In the genomic region with DNA sequence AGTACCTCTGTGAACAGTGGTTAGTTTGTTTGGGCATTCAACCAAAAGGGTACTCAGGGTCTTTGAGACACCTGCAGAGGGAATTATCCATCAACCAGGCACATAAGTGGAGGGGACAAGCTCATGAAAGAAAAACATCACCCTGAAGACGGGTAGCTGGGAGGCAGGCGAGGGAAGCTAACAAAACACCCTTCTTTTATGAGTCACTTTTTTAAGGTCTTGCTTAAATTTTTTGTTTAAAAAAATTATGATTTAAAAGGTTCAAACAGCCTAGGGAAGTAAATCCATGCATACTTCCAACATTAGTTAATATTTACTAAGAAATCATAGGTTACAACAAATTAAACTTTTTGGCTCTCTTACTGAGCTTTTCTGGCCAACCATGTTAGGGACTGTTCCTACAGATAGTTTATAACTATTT, we compare ENCODE assay signal across 19 cellular contexts.
DNase-seq lines count a peak whose midpoint lies in the region; ATAC-seq and TF ChIP-seq lines count a peak whose summit lies in the region.
"Had no signal": no experiment of that assay in that cellular context is flagged by ENCODE, and none has a peak within 500 bp of the region (broad histone marks: within the 10 kb centered on the region; RNA-seq: fewer than 3 reads in every experiment).

No MANE protein-coding gene starts in this region.

- peaks cover 5 to 30% of the 10 kb centered on the region in 2 experiments; a peak in 2 of 4 replicates for H3K4me1 ChIP-seq in SK-N-SH (ENCODE audit: control insufficient read depth in 1 of 2, insufficient read depth in 2 of 2, low read depth in 1 of 2, low read length in 1 of 2)
- peaks cover 0 to 44% (median 20%) of the 10 kb centered on the region in 4 donors for H3K4me1 ChIP-seq in tibial artery

- 74% methylated on average over 2 of the region's 2 CpGs for WGBS in SK-N-SH (ENCODE audit: low lambda C conversion rate)

- H3K36me3 ChIP-seq in SK-N-SH (replicated peaks in 1 of 2; ENCODE audit: control insufficient read depth in 1 of 2, insufficient read depth in 2 of 2, low read length in 1 of 2) (no peaks in the 10 kb centered on the region), tibial artery (no peaks in the 10 kb centered on the region)
- H3K36me3 ChIP-seq: BLaER1 treated with 17β-estradiol and CSF1 and Interleukin-3, amounts not matched to agents 10 nM and 100 nM; pancreas had no signal

- peak overlapping the region; percentile 70 for H3K9ac ChIP-seq in SK-N-SH
- H3K9ac ChIP-seq: BLaER1 treated with 17β-estradiol and CSF1 and Interleukin-3, amounts not matched to agents 10 nM and 100 nM had no signal

- H3K9me2 ChIP-seq in SK-N-SH, result no peaks in the 10 kb centered on the region

- DNase-seq in NCI-H2081 (lab: John Stamatoyannopoulos, UW) (peak; percentile 16 to 62), NCI-H2081 treated with DMSO at 0.1 percent for 48 hours (lab: John Stamatoyannopoulos, UW) (no peak), SK-N-SH (no peak), iris pigment epithelial cell (ENCODE audit: low read depth) (peak; percentile 23), tibial artery (no peak), head of caudate nucleus (no peak)
- DNase-seq: 8988T; activated CD8-positive, alpha-beta memory T cell treated with anti-CD3 and anti-CD28 coated beads, Interleukin-2, amount 10 ng/mL, durations not matched to agents 7 days and 5 days; amniotic stem cell; DMS 273 treated with DMSO at 0.1 percent for 48 hours; KG1; left ventricle myocardium superior; NCI-H226; pancreas; small intestine; trophoblast cell had no signal

- H3K4me2 ChIP-seq in SK-N-SH, result 0 out of 2 replicates have a peak overlapping the region, but pooled peaks have one; percentile 0
- H3K4me2 ChIP-seq: BLaER1 treated with 17β-estradiol and CSF1 and Interleukin-3, amounts not matched to agents 10 nM and 100 nM had no signal

- H3K27me3 ChIP-seq in SK-N-SH (ENCODE audit: insufficient read depth) (no peaks in the 10 kb centered on the region), tibial artery (no peaks in the 10 kb centered on the region)
- H3K27me3 ChIP-seq: BLaER1 treated with 17β-estradiol and CSF1 and Interleukin-3, amounts not matched to agents 10 nM and 100 nM; pancreas had no signal

- no peaks in the 10 kb centered on the region for H3K79me2 ChIP-seq in SK-N-SH (ENCODE audit: insufficient read depth)

- TF ChIP-seq CTCF in SK-N-SH (IDR thresholded peaks at IDR 0.05) (no peak), tibial artery (IDR thresholded peaks at IDR 0.05) (no peak)

- intact Hi-C loops in tibial artery (cut with DNase I; ENCODE audit: low total_unique reads), result no loop called here
- intact Hi-C loops in head of caudate nucleus (cut with DNase I), result no loop called here

- CTCF ChIA-PET in SK-N-SH (lab: Yijun Ruan, JAX), result interaction anchor here (0.6 kb wide), 1 partner anchor 79 kb away, joined by 5 read pairs; no protein-coding TSS in a partner anchor

- no peak overlapping the region for H3K4me3 ChIP-seq in SK-N-SH (ENCODE audit: low read depth in 2 of 2, low read length in 1 of 2)
- no peak overlapping the region for H3K4me3 ChIP-seq in tibial artery
- H3K4me3 ChIP-seq: BLaER1 treated with 17β-estradiol and CSF1 and Interleukin-3, amounts not matched to agents 10 nM and 100 nM; pancreas had no signal

- ATAC-seq in GM21367 (IDR thresholded peaks at IDR 0.05; ENCODE audit: unreplicated experiment), result no peak
- no peak for ATAC-seq in GM18519 (IDR thresholded peaks at IDR 0.05; ENCODE audit: low FRiP score, unreplicated experiment)
- ATAC-seq: activated CD8-positive, alpha-beta memory T cell treated with anti-CD3 and anti-CD28 coated beads, Interleukin-2, amount 10 ng/mL, durations not matched to agents 7 days and 5 days; left ventricle myocardium superior had no signal

- POLR2A ChIA-PET in SK-N-SH (lab: Yijun Ruan, JAX), result no interaction called here

- peak overlapping the region; percentile 77 to 97; a peak in 3 of 4 replicates for H3K27ac ChIP-seq in SK-N-SH (ENCODE audit: low read depth in 2 of 2, low read length in 1 of 2)
- peak overlapping the region; percentile 34 to 41 for H3K27ac ChIP-seq in tibial artery
- H3K27ac ChIP-seq: BLaER1 treated with 17β-estradiol and CSF1 and Interleukin-3, amounts not matched to agents 10 nM and 100 nM had no signal

- TF ChIP-seq RAD21 in SK-N-SH (IDR thresholded peaks at IDR 0.05; ENCODE audit: low read length), result no peak

- H2AFZ ChIP-seq in SK-N-SH (ENCODE audit: low read depth), result no peak overlapping the region

- H3F3A ChIP-seq in SK-N-SH (replicated peaks; ENCODE audit: insufficient read depth), result peaks cover 43% of the 10 kb centered on the region

- H3K9me3 ChIP-seq in SK-N-SH (no peaks in the 10 kb centered on the region), tibial artery (no peaks in the 10 kb centered on the region)
- H3K9me3 ChIP-seq: BLaER1 treated with 17β-estradiol and CSF1 and Interleukin-3, amounts not matched to agents 10 nM and 100 nM; pancreas had no signal

- TF ChIP-seq EP300 in SK-N-SH (IDR thresholded peaks at IDR 0.05; ENCODE audit: borderline replicate concordance in 1 of 2, low read depth in 1 of 2, low read length in 1 of 2), result no peak

- no peaks in the 10 kb centered on the region for H4K20me1 ChIP-seq in SK-N-SH (ENCODE audit: insufficient read depth)
- H4K20me1 ChIP-seq: BLaER1 treated with 17β-estradiol and CSF1 and Interleukin-3, amounts not matched to agents 10 nM and 100 nM had no signal

TF ChIP-seq in SK-N-SH, 30 proteins besides CTCF, POLR2A, EP300 and RAD21:
- peak; percentile 16; the same call in 1 of the 2 replicates for TF ChIP-seq JUND (IDR thresholded peaks at IDR 0.05)
- TF ChIP-seq, protein P1, sequence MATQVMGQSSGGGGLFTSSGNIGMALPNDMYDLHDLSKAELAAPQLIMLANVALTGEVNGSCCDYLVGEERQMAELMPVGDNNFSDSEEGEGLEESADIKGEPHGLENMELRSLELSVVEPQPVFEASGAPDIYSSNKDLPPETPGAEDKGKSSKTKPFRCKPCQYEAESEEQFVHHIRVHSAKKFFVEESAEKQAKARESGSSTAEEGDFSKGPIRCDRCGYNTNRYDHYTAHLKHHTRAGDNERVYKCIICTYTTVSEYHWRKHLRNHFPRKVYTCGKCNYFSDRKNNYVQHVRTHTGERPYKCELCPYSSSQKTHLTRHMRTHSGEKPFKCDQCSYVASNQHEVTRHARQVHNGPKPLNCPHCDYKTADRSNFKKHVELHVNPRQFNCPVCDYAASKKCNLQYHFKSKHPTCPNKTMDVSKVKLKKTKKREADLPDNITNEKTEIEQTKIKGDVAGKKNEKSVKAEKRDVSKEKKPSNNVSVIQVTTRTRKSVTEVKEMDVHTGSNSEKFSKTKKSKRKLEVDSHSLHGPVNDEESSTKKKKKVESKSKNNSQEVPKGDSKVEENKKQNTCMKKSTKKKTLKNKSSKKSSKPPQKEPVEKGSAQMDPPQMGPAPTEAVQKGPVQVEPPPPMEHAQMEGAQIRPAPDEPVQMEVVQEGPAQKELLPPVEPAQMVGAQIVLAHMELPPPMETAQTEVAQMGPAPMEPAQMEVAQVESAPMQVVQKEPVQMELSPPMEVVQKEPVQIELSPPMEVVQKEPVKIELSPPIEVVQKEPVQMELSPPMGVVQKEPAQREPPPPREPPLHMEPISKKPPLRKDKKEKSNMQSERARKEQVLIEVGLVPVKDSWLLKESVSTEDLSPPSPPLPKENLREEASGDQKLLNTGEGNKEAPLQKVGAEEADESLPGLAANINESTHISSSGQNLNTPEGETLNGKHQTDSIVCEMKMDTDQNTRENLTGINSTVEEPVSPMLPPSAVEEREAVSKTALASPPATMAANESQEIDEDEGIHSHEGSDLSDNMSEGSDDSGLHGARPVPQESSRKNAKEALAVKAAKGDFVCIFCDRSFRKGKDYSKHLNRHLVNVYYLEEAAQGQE (IDR thresholded peaks at IDR 0.05; ENCODE audit: low read depth, low read length), result no peak
- no peak for TF ChIP-seq NFIC (IDR thresholded peaks at IDR 0.05; ENCODE audit: borderline replicate concordance)
- TF ChIP-seq, protein P2, sequence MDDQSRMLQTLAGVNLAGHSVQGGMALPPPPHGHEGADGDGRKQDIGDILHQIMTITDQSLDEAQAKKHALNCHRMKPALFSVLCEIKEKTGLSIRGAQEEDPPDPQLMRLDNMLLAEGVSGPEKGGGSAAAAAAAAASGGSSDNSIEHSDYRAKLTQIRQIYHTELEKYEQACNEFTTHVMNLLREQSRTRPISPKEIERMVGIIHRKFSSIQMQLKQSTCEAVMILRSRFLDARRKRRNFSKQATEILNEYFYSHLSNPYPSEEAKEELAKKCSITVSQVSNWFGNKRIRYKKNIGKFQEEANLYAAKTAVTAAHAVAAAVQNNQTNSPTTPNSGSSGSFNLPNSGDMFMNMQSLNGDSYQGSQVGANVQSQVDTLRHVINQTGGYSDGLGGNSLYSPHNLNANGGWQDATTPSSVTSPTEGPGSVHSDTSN (IDR thresholded peaks at IDR 0.05), result peak; percentile 56; the same call in 1 of the 2 replicates
- peak; percentile 18; the same call in 1 of the 2 replicates for TF ChIP-seq TEAD4 (IDR thresholded peaks at IDR 0.05; ENCODE audit: borderline replicate concordance, insufficient read depth)
- TF ChIP-seq TCF12 (IDR thresholded peaks at IDR 0.05), result peak; percentile 41
- TF ChIP-seq FOXM1 (IDR thresholded peaks at IDR 0.05; ENCODE audit: low read depth), result 0 out of 2 replicates have a peak, but pooled peaks have one; percentile 27
- no peak for TF ChIP-seq SMC3 (IDR thresholded peaks at IDR 0.05; ENCODE audit: low read depth, low read length)
- no peak for TF ChIP-seq FOSL2 (IDR thresholded peaks at IDR 0.05; ENCODE audit: borderline replicate concordance, low read depth)
- TF ChIP-seq, protein P3, sequence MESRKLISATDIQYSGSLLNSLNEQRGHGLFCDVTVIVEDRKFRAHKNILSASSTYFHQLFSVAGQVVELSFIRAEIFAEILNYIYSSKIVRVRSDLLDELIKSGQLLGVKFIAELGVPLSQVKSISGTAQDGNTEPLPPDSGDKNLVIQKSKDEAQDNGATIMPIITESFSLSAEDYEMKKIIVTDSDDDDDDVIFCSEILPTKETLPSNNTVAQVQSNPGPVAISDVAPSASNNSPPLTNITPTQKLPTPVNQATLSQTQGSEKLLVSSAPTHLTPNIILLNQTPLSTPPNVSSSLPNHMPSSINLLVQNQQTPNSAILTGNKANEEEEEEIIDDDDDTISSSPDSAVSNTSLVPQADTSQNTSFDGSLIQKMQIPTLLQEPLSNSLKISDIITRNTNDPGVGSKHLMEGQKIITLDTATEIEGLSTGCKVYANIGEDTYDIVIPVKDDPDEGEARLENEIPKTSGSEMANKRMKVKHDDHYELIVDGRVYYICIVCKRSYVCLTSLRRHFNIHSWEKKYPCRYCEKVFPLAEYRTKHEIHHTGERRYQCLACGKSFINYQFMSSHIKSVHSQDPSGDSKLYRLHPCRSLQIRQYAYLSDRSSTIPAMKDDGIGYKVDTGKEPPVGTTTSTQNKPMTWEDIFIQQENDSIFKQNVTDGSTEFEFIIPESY (IDR thresholded peaks at IDR 0.05; ENCODE audit: borderline replicate concordance, low read depth), result no peak
- TF ChIP-seq GABPA (IDR thresholded peaks at IDR 0.05; ENCODE audit: low read depth), result no peak

Comparison
In these comparisons a context has a peak if more than half of its experiments do, and no peak if none do; other contexts are left out.
1. DNase-seq: peak in NCI-H2081 (2 of 2) and iris pigment epithelial cell (single experiment); none in NCI-H2081 treated with DMSO at 0.1 percent for 48 hours (single experiment), SK-N-SH (single experiment), tibial artery (0 of 2) and head of caudate nucleus (0 of 42).